In genomic region chr1:11197359-11197758, GRCh38 we compare ENCODE assay signal across 35 cellular contexts. TPM values are rescaled to one million over a fixed set of nuclear protein-coding genes. Genes with fewer than 3 reads are reported as not detected.
"Had no signal": no experiment of that assay in that cellular context is flagged by ENCODE, and none has a peak within 500 bp of the region (broad histone marks: within the 10 kb centered on the region; RNA-seq: fewer than 3 reads in every experiment).

No MANE protein-coding gene starts in this region.

- DNase-seq: activated CD4-positive, alpha-beta memory T cell treated with anti-CD3 and anti-CD28 coated beads, Interleukin-2, amount 10 ng/mL, durations not matched to agents 7 days and 5 days; activated CD4-positive, alpha-beta T cell treated with anti-CD3 and anti-CD28 coated beads for 1 hour; activated CD4-positive, alpha-beta T cell treated with anti-CD3 and anti-CD28 coated beads for 48 hours; activated CD4-positive, CD25-positive, alpha-beta regulatory T cell; activated CD8-positive, alpha-beta memory T cell treated with anti-CD3 and anti-CD28 coated beads for 24 hours; activated CD8-positive, alpha-beta memory T cell treated with anti-CD3 and anti-CD28 coated beads, Interleukin-2, amount 10 ng/mL, durations not matched to agents 7 days and 5 days; activated CD8-positive, alpha-beta memory T cell treated with anti-CD3 and anti-CD28 coated beads, Interleukin-2, amount 50 U/mL, for 48 hours; activated effector memory CD4-positive, alpha-beta T cell treated with Interleukin-2 at 50 U/mL for 16 hours; activated naive CD4-positive, alpha-beta T cell treated with anti-CD3 and anti-CD28 coated beads, Interleukin-2, amount 50 U/mL, for 16 hours; activated naive CD8-positive, alpha-beta T cell treated with anti-CD3 and anti-CD28 coated beads, Interleukin-2, amount 10 ng/mL, durations not matched to agents 7 days and 5 days; activated T-cell treated with anti-CD3 and anti-CD28 coated beads, Interleukin-2, amount 50 U/mL, for 48 hours; body of pancreas; Karpas-422; MG63; NCI-H1048; NCI-H1105 treated with DMSO at 0.1 percent for 48 hours; NCI-H1436; NCI-H1694; NCI-H1930; NCI-H2081 treated with DMSO at 0.1 percent for 48 hours; NCI-H226; NCI-H446 treated with DMSO at 0.1 percent for 48 hours; NCI-H524; SIG-M5; T-helper 1 cell; T-helper 2 cell; T-helper 9 cell; WERI-Rb-1 had no signal

- H3K27me3 Mint-ChIP-seq: activated CD4-positive, alpha-beta memory T cell treated with anti-CD3 and anti-CD28 coated beads, Interleukin-2, amount 10 ng/mL, durations not matched to agents 7 days and 5 days; activated CD8-positive, alpha-beta memory T cell treated with anti-CD3 and anti-CD28 coated beads, Interleukin-2, amount 10 ng/mL, durations not matched to agents 7 days and 5 days; activated naive CD8-positive, alpha-beta T cell treated with anti-CD3 and anti-CD28 coated beads, Interleukin-2, amount 10 ng/mL, durations not matched to agents 7 days and 5 days had no signal

- H3K9me3 ChIP-seq: body of pancreas, breast epithelium, MG63 had no signal

- H3K4me3 Mint-ChIP-seq: activated CD4-positive, alpha-beta memory T cell treated with anti-CD3 and anti-CD28 coated beads, Interleukin-2, amount 10 ng/mL, durations not matched to agents 7 days and 5 days; activated CD8-positive, alpha-beta memory T cell treated with anti-CD3 and anti-CD28 coated beads, Interleukin-2, amount 10 ng/mL, durations not matched to agents 7 days and 5 days; activated naive CD8-positive, alpha-beta T cell treated with anti-CD3 and anti-CD28 coated beads, Interleukin-2, amount 10 ng/mL, durations not matched to agents 7 days and 5 days had no signal

- H3K4me1 ChIP-seq: body of pancreas, breast epithelium had no signal

- H3K4me1 Mint-ChIP-seq: activated CD4-positive, alpha-beta memory T cell treated with anti-CD3 and anti-CD28 coated beads, Interleukin-2, amount 10 ng/mL, durations not matched to agents 7 days and 5 days; activated CD8-positive, alpha-beta memory T cell treated with anti-CD3 and anti-CD28 coated beads, Interleukin-2, amount 10 ng/mL, durations not matched to agents 7 days and 5 days; activated naive CD8-positive, alpha-beta T cell treated with anti-CD3 and anti-CD28 coated beads, Interleukin-2, amount 10 ng/mL, durations not matched to agents 7 days and 5 days had no signal

- H3K9me3 Mint-ChIP-seq: activated CD4-positive, alpha-beta memory T cell treated with anti-CD3 and anti-CD28 coated beads, Interleukin-2, amount 10 ng/mL, durations not matched to agents 7 days and 5 days; activated naive CD8-positive, alpha-beta T cell treated with anti-CD3 and anti-CD28 coated beads, Interleukin-2, amount 10 ng/mL, durations not matched to agents 7 days and 5 days had no signal

- FAIRE-seq: astrocyte, RCC 7860 had no signal

- H3K27ac Mint-ChIP-seq: activated CD4-positive, alpha-beta memory T cell treated with anti-CD3 and anti-CD28 coated beads, Interleukin-2, amount 10 ng/mL, durations not matched to agents 7 days and 5 days; activated CD8-positive, alpha-beta memory T cell treated with anti-CD3 and anti-CD28 coated beads, Interleukin-2, amount 10 ng/mL, durations not matched to agents 7 days and 5 days; activated naive CD8-positive, alpha-beta T cell treated with anti-CD3 and anti-CD28 coated beads, Interleukin-2, amount 10 ng/mL, durations not matched to agents 7 days and 5 days had no signal

- ATAC-seq: activated CD8-positive, alpha-beta memory T cell treated with anti-CD3 and anti-CD28 coated beads, Interleukin-2, amount 10 ng/mL, durations not matched to agents 7 days and 5 days; body of pancreas; Right ventricle myocardium inferior; SK-N-SH treated with all-trans-retinoic acid at 6 μM for 48 hours had no signal

- H3K36me3 ChIP-seq: breast epithelium had no signal

- H3K27ac ChIP-seq: body of pancreas, breast epithelium, RWPE1, WERI-Rb-1 had no signal

- H3K27me3 ChIP-seq: body of pancreas, breast epithelium, MG63 had no signal

- H3K4me3 ChIP-seq: body of pancreas, breast epithelium, MG63 had no signal

RNA-seq across cellular contexts. Expression of gene ANGPTL7, which starts 8.2 kb away (rescaled TPM):
- total RNA-seq: activated CD4-positive, alpha-beta memory T cell treated with anti-CD3 and anti-CD28 coated beads, Interleukin-2, amount 10 ng/mL, durations not matched to agents 7 days and 5 days; activated CD8-positive, alpha-beta memory T cell treated with anti-CD3 and anti-CD28 coated beads, Interleukin-2, amount 10 ng/mL, durations not matched to agents 7 days and 5 days; activated naive CD8-positive, alpha-beta T cell treated with anti-CD3 and anti-CD28 coated beads, Interleukin-2, amount 10 ng/mL, durations not matched to agents 7 days and 5 days; SK-MEL-5 had no signal
